1 cellular context compared by ENCODE assay signal in genomic region chr6:41367700-41368099, GRCh38.
TF ChIP-seq lines count a peak whose summit lies in the region.

No MANE protein-coding gene starts in this region.

TF ChIP-seq in HepG2, 621 proteins besides CTCF, POLR2A, EP300 and RAD21 (continued from another document and continues in another):
- TF ChIP-seq, protein P1, sequence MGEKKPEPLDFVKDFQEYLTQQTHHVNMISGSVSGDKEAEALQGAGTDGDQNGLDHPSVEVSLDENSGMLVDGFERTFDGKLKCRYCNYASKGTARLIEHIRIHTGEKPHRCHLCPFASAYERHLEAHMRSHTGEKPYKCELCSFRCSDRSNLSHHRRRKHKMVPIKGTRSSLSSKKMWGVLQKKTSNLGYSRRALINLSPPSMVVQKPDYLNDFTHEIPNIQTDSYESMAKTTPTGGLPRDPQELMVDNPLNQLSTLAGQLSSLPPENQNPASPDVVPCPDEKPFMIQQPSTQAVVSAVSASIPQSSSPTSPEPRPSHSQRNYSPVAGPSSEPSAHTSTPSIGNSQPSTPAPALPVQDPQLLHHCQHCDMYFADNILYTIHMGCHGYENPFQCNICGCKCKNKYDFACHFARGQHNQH (CRISPR knock-in tag; IDR thresholded peaks at IDR 0.05), result peak; percentile 46; the same call in 1 of the 2 replicates
- TF ChIP-seq, protein P2, sequence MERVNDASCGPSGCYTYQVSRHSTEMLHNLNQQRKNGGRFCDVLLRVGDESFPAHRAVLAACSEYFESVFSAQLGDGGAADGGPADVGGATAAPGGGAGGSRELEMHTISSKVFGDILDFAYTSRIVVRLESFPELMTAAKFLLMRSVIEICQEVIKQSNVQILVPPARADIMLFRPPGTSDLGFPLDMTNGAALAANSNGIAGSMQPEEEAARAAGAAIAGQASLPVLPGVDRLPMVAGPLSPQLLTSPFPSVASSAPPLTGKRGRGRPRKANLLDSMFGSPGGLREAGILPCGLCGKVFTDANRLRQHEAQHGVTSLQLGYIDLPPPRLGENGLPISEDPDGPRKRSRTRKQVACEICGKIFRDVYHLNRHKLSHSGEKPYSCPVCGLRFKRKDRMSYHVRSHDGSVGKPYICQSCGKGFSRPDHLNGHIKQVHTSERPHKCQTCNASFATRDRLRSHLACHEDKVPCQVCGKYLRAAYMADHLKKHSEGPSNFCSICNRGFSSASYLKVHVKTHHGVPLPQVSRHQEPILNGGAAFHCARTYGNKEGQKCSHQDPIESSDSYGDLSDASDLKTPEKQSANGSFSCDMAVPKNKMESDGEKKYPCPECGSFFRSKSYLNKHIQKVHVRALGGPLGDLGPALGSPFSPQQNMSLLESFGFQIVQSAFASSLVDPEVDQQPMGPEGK (CRISPR knock-in tag; IDR thresholded peaks at IDR 0.05), result peak; percentile 41; the same call in 1 of the 2 replicates
- TF ChIP-seq JDP2 (CRISPR knock-in tag; IDR thresholded peaks at IDR 0.05; ENCODE audit: borderline replicate concordance) (no peak), MIXL1 (CRISPR knock-in tag; IDR thresholded peaks at IDR 0.05) (no peak), ZNF83 (CRISPR knock-in tag; IDR thresholded peaks at IDR 0.05; ENCODE audit: borderline replicate concordance) (0 out of 2 replicates have a peak, but pooled peaks have one; percentile 47), NFE2L2 (IDR thresholded peaks at IDR 0.05; ENCODE audit: low read length) (peak; percentile 4; the same call in 1 of the 2 replicates), ZMYM3 (CRISPR knock-in tag; IDR thresholded peaks at IDR 0.05) (peak; percentile 30; the same call in 1 of the 2 replicates), ZNF3 (CRISPR knock-in tag; IDR thresholded peaks at IDR 0.05) (no peak; the same call in 1 of the 2 replicates), ZBTB20 (CRISPR knock-in tag; IDR thresholded peaks at IDR 0.05; ENCODE audit: borderline replicate concordance, low read depth) (no peak), ZNF205 (CRISPR knock-in tag; IDR thresholded peaks at IDR 0.05) (0 out of 2 replicates have a peak, but pooled peaks have one; percentile 42), ZNF788 (CRISPR knock-in tag; IDR thresholded peaks at IDR 0.05; ENCODE audit: borderline replicate concordance) (peak; percentile 62; the same call in 1 of the 2 replicates), NKX3-1 (CRISPR knock-in tag; IDR thresholded peaks at IDR 0.05) (no peak), ZNF24 (IDR thresholded peaks at IDR 0.05) (no peak), ZSCAN5A (CRISPR knock-in tag; IDR thresholded peaks at IDR 0.05; ENCODE audit: borderline replicate concordance) (no peak), RARA (CRISPR knock-in tag; IDR thresholded peaks at IDR 0.05) (no peak), IRX3 (CRISPR knock-in tag; IDR thresholded peaks at IDR 0.05; ENCODE audit: borderline replicate concordance, low read depth) (no peak), ZNF142 (CRISPR knock-in tag; IDR thresholded peaks at IDR 0.05) (no peak), TFDP2 (CRISPR knock-in tag; IDR thresholded peaks at IDR 0.05) (no peak), EED (CRISPR knock-in tag; IDR thresholded peaks at IDR 0.05) (peak; percentile 55; the same call in 1 of the 2 replicates), ZNF275 (CRISPR knock-in tag; IDR thresholded peaks at IDR 0.05; ENCODE audit: borderline replicate concordance) (no peak)
- TF ChIP-seq, protein P3, sequence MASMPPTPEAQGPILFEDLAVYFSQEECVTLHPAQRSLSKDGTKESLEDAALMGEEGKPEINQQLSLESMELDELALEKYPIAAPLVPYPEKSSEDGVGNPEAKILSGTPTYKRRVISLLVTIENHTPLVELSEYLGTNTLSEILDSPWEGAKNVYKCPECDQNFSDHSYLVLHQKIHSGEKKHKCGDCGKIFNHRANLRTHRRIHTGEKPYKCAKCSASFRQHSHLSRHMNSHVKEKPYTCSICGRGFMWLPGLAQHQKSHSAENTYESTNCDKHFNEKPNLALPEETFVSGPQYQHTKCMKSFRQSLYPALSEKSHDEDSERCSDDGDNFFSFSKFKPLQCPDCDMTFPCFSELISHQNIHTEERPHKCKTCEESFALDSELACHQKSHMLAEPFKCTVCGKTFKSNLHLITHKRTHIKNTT (CRISPR knock-in tag; IDR thresholded peaks at IDR 0.05), result no peak
- TF ChIP-seq, protein P4, sequence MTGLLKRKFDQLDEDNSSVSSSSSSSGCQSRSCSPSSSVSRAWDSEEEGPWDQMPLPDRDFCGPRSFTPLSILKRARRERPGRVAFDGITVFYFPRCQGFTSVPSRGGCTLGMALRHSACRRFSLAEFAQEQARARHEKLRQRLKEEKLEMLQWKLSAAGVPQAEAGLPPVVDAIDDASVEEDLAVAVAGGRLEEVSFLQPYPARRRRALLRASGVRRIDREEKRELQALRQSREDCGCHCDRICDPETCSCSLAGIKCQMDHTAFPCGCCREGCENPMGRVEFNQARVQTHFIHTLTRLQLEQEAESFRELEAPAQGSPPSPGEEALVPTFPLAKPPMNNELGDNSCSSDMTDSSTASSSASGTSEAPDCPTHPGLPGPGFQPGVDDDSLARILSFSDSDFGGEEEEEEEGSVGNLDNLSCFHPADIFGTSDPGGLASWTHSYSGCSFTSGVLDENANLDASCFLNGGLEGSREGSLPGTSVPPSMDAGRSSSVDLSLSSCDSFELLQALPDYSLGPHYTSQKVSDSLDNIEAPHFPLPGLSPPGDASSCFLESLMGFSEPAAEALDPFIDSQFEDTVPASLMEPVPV (CRISPR knock-in tag; IDR thresholded peaks at IDR 0.05), result no peak
- TF ChIP-seq, protein P5, sequence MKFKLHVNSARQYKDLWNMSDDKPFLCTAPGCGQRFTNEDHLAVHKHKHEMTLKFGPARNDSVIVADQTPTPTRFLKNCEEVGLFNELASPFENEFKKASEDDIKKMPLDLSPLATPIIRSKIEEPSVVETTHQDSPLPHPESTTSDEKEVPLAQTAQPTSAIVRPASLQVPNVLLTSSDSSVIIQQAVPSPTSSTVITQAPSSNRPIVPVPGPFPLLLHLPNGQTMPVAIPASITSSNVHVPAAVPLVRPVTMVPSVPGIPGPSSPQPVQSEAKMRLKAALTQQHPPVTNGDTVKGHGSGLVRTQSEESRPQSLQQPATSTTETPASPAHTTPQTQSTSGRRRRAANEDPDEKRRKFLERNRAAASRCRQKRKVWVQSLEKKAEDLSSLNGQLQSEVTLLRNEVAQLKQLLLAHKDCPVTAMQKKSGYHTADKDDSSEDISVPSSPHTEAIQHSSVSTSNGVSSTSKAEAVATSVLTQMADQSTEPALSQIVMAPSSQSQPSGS (CRISPR knock-in tag; IDR thresholded peaks at IDR 0.05), result no peak; the same call in 1 of the 2 replicates
- TF ChIP-seq, protein P6, sequence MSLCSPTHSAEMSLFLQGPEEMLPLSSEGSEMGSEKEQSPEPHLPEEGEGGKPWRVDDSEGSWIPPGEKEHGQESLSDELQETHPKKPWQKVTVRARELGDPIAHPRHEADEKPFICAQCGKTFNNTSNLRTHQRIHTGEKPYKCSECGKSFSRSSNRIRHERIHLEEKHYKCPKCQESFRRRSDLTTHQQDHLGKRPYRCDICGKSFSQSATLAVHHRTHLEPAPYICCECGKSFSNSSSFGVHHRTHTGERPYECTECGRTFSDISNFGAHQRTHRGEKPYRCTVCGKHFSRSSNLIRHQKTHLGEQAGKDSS (CRISPR knock-in tag; IDR thresholded peaks at IDR 0.05; ENCODE audit: borderline replicate concordance, low read depth), result 0 out of 2 replicates have a peak, but pooled peaks have one; percentile 56
- TF ChIP-seq, protein P7, sequence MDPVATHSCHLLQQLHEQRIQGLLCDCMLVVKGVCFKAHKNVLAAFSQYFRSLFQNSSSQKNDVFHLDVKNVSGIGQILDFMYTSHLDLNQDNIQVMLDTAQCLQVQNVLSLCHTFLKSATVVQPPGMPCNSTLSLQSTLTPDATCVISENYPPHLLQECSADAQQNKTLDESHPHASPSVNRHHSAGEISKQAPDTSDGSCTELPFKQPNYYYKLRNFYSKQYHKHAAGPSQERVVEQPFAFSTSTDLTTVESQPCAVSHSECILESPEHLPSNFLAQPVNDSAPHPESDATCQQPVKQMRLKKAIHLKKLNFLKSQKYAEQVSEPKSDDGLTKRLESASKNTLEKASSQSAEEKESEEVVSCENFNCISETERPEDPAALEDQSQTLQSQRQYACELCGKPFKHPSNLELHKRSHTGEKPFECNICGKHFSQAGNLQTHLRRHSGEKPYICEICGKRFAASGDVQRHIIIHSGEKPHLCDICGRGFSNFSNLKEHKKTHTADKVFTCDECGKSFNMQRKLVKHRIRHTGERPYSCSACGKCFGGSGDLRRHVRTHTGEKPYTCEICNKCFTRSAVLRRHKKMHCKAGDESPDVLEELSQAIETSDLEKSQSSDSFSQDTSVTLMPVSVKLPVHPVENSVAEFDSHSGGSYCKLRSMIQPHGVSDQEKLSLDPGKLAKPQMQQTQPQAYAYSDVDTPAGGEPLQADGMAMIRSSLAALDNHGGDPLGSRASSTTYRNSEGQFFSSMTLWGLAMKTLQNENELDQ (CRISPR knock-in tag; IDR thresholded peaks at IDR 0.05; ENCODE audit: borderline replicate concordance), result no peak
- TF ChIP-seq, protein P8, sequence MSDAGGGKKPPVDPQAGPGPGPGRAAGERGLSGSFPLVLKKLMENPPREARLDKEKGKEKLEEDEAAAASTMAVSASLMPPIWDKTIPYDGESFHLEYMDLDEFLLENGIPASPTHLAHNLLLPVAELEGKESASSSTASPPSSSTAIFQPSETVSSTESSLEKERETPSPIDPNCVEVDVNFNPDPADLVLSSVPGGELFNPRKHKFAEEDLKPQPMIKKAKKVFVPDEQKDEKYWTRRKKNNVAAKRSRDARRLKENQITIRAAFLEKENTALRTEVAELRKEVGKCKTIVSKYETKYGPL (CRISPR knock-in tag; IDR thresholded peaks at IDR 0.05), result no peak
